In the genomic region with DNA sequence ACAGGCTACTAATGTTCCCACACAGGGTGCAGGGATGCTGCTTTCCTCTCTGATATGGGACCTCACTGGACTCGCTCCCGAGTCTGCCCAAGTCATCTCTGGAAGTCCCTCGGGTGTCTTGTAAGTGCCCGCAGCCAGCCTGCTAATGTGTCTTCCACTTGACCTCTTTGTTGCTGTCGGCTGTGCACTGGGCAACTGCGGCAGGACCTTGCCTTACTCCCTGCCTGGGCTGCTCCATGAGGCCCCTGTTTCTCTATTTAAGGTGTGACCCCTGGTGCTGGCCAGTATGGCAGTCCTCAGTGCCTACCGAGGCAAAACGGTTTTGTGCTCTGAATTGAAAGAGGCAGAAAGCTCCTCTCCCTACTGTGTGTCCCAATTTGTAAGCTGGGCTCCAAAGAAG, we compare ENCODE assay signal across 24 cellular contexts.
A peak's percentile ranks its signal among the peaks of the same experiment; 100 is the strongest.
DNase-seq lines count a peak whose midpoint lies in the region; ATAC-seq, FAIRE-seq and TF ChIP-seq lines count a peak whose summit lies in the region.
"Had no signal": no experiment of that assay in that cellular context is flagged by ENCODE, and none has a peak within 500 bp of the region (broad histone marks: within the 10 kb centered on the region; RNA-seq: fewer than 3 reads in every experiment).

No MANE protein-coding gene starts in this region.

- H3K23ac ChIP-seq in neuronal stem cell (ENCODE audit: low read depth, low read length, poor library complexity) = no peak overlapping the region

- H3K14ac ChIP-seq in neuronal stem cell (ENCODE audit: low read length) = peak overlapping the region; percentile 4

- H3K9ac ChIP-seq in PC-3 (ENCODE audit: low read length) = peak overlapping the region; percentile 87
- H3K9ac ChIP-seq in neuronal stem cell (ENCODE audit: low read depth, low read length, poor library complexity) = no peak overlapping the region

- H2BK15ac ChIP-seq in neuronal stem cell (ENCODE audit: low read length) = no peak overlapping the region

- peaks cover 55% of the 10 kb centered on the region for H3K4me1 ChIP-seq in PC-3 (ENCODE audit: insufficient read depth, low read length)
- peaks cover 0 to 7% of the 10 kb centered on the region in 2 donors for H3K4me1 ChIP-seq in neuronal stem cell (ENCODE audit: control insufficient read depth in 2 of 2, insufficient read depth in 1 of 2, low read depth in 1 of 2, low read length in 2 of 2)

- H2AK5ac ChIP-seq in neuronal stem cell (ENCODE audit: low read depth, low read length) = no peak overlapping the region

- no peak overlapping the region for H4K91ac ChIP-seq in neuronal stem cell (ENCODE audit: low read depth, low read length, poor library complexity)

- H2BK5ac ChIP-seq in neuronal stem cell (ENCODE audit: low read length) = no peak overlapping the region

- H3K18ac ChIP-seq in neuronal stem cell (ENCODE audit: low read length) = no peak overlapping the region

- H2AFZ ChIP-seq in PC-3 (ENCODE audit: low read length) = no peak overlapping the region
- no peak overlapping the region for H2AFZ ChIP-seq in neuronal stem cell (ENCODE audit: low read length)

- CTCF ChIA-PET in PC-3 (lab: Charles Lee) = no interaction called here

- ATAC-seq in PC-3 (no peak), GM19467 (IDR thresholded peaks at IDR 0.05; ENCODE audit: unreplicated experiment) (no peak)
- ATAC-seq: effector memory CD8-positive, alpha-beta T cell; left lobe of liver; SK-N-SH treated with all-trans-retinoic acid at 6 μM for 48 hours had no signal

- H3K36me3 ChIP-seq in PC-3 (ENCODE audit: low read depth, low read length) (no peaks in the 10 kb centered on the region), neuronal stem cell (replicated peaks in 1 of 2; ENCODE audit: control insufficient read depth in 2 of 2, insufficient read depth in 2 of 2, low read length in 2 of 2) (no peaks in the 10 kb centered on the region)
- H3K36me3 ChIP-seq: brain microvascular endothelial cell, neutrophil, thoracic aorta had no signal

- WGBS in neuronal stem cell (ENCODE audit: extremely low coverage in 2 of 2, insufficient read length in 2 of 2, insufficient replicate concordance in 1 of 2), 2 donors = no CpG with 5 or more reads among the region's 8 CpGs

- DNase-seq in GM12892 (ENCODE audit: insufficient read length) (no peak), PC-3 (no peak), epithelial cell of prostate (ENCODE audit: low read depth, low spot score) (no peak), neuronal stem cell (ENCODE audit: low spot score) (no peak), posterior cingulate gyrus (no peak), amygdala (lab: John Stamatoyannopoulos, UW) (no peak), head of caudate nucleus (no peak)
- DNase-seq: activated CD4-positive, alpha-beta T cell treated with anti-CD3 and anti-CD28 coated beads, Interleukin-2, amount 50 U/mL, for 4 hours; activated gamma-delta T cell treated with Interleukin-2 at 50 U/mL for 16 hours; brain microvascular endothelial cell; CD4-positive, alpha-beta T cell; effector memory CD8-positive, alpha-beta T cell; GF-D8; KG1; mucosa of descending colon; MV-4-11; NCI-H2227 treated with DMSO at 0.1 percent for 48 hours; stimulated activated naive CD4-positive, alpha-beta T cell had no signal

- POLR2A ChIA-PET in PC-3 (lab: Charles Lee; ENCODE audit: unreplicated experiment) = interaction anchor here (0.8 to 1.7 kb wide), 4 partner anchors 8 to 104 kb away, joined by 3 to 14 read pairs (median 8); a partner anchor contains a TSS

- no peaks in the 10 kb centered on the region for H3K79me1 ChIP-seq in neuronal stem cell (ENCODE audit: low read depth, low read length)

- no peak overlapping the region for H3K4ac ChIP-seq in neuronal stem cell (ENCODE audit: low read length)

- no TSS peak for BruUV-seq in PC-3 (replicated peaks; lab: Mats Ljungman, UMichigan)

- H2BK12ac ChIP-seq in neuronal stem cell (ENCODE audit: low read length) = no peak overlapping the region

- no peak for TF ChIP-seq POLR2A in GM12892 (IDR thresholded peaks at IDR 0.05; ENCODE audit: low read depth, low read length)

- H3K79me2 ChIP-seq in PC-3 (ENCODE audit: low read length) = no peaks in the 10 kb centered on the region

- peak; percentile 58 for FAIRE-seq in GM12892 (lab: Jason Lieb, UNC)

- no peaks in the 10 kb centered on the region for H3K9me2 ChIP-seq in PC-3 (replicated peaks; ENCODE audit: low read length)

- H3K4me3 ChIP-seq in PC-3 (ENCODE audit: low read length) (no peak overlapping the region), neuronal stem cell (ENCODE audit: low read length in 2 of 2) (no peak overlapping the region)
- H3K4me3 ChIP-seq: mucosa of descending colon, smooth muscle cell, thoracic aorta had no signal

- intact Hi-C loops in PC-3 (cut with micrococcal nuclease) (loop anchor here (1.0 kb wide), 1 partner anchor 10 kb away; no protein-coding TSS in a partner anchor), posterior cingulate gyrus (cut with DNase I) (no loop called here), head of caudate nucleus (cut with DNase I) (no loop called here)

- no peak for TF ChIP-seq CTCF in PC-3 (conservative IDR thresholded peaks at IDR 0.05; ENCODE audit: low read depth, low read length)

- H4K8ac ChIP-seq in neuronal stem cell (ENCODE audit: low read depth, low read length) = no peak overlapping the region

- peak overlapping the region; percentile 36 for H3K4me2 ChIP-seq in PC-3 (ENCODE audit: low read length)
- no peak overlapping the region for H3K4me2 ChIP-seq in neuronal stem cell (ENCODE audit: insufficient read depth, low read length, poor library complexity, severe bottlenecking)

- H3K27ac ChIP-seq in PC-3 (ENCODE audit: low read length) (peak overlapping the region; percentile 96), epithelial cell of prostate (peak overlapping the region; percentile 94), neuronal stem cell (replicated peaks; ENCODE audit: low read length) (no peak overlapping the region)
- H3K27ac ChIP-seq: brain microvascular endothelial cell, neutrophil, thoracic aorta had no signal

- peaks cover 4% of the 10 kb centered on the region for H3F3A ChIP-seq in PC-3 (ENCODE audit: low read length, unreplicated experiment)

- H3K9me3 ChIP-seq in PC-3 (ENCODE audit: low read length) (no peaks in the 10 kb centered on the region), neuronal stem cell (replicated peaks in 1 of 2; ENCODE audit: control insufficient read depth in 2 of 2, insufficient read depth in 1 of 2, low read depth in 1 of 2, low read length in 2 of 2) (no peaks in the 10 kb centered on the region)
- H3K9me3 ChIP-seq: mucosa of descending colon, neutrophil, thoracic aorta had no signal

- no peaks in the 10 kb centered on the region for H3K27me3 ChIP-seq in PC-3 (ENCODE audit: low read length)
- peaks cover 0 to 9% (median 0%) of the 10 kb centered on the region in 3 experiments for H3K27me3 ChIP-seq in neuronal stem cell (ENCODE audit: control insufficient read depth in 3 of 3, insufficient read depth in 3 of 3, low read depth in 1 of 3, low read length in 3 of 3)
- H3K27me3 ChIP-seq: brain microvascular endothelial cell, neutrophil had no signal

- no peak overlapping the region for H2BK120ac ChIP-seq in neuronal stem cell (ENCODE audit: low read depth, low read length)

- no peaks in the 10 kb centered on the region for H4K20me1 ChIP-seq in PC-3 (ENCODE audit: low read length)
